Comparison of ENCODE assay signal across 22 cellular contexts in the genomic region with DNA sequence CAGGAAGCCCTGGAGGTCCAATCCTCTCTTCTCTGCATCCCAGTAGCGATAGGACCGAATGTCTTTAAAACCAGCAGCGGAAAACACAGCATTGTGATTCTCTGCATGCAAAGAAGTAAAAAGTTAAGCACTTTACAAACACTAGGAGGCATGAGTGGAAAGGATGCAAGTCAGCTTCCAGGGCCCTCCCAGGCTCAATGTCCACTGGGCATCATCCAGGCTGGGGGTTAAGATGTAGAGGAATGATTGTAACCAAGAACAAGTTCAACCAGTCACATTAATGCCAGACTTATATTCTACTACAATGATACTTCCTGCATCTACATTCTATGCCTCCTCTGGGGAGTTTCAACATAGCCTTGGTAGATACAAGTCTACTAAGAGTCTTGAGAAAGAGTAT. TPM values are rescaled to one million over a fixed set of nuclear protein-coding genes. Genes with fewer than 3 reads are reported as not detected.
A peak's percentile ranks its signal among the peaks of the same experiment; 100 is the strongest.
DNase-seq lines count a peak whose midpoint lies in the region; ATAC-seq and TF ChIP-seq lines count a peak whose summit lies in the region.
"Had no signal": no experiment of that assay in that cellular context is flagged by ENCODE, and none has a peak within 500 bp of the region (broad histone marks: within the 10 kb centered on the region; RNA-seq: fewer than 3 reads in every experiment).

No MANE protein-coding gene starts in this region.

- H3K4me1 Mint-ChIP-seq in activated T-cell treated with anti-CD3 and anti-CD28 coated beads, Interleukin-2, amount 50 U/mL, for 24 hours (ENCODE audit: low read depth), result peaks cover 2% of the 10 kb centered on the region
- no peaks in the 10 kb centered on the region for H3K4me1 Mint-ChIP-seq in activated T-cell treated with anti-CD3 and anti-CD28 coated beads, Interleukin-2, amount 50 U/mL, for 4 hours (ENCODE audit: low read depth)
- H3K4me1 Mint-ChIP-seq in activated T-helper 17 cell treated with anti-CD3 and anti-CD28 coated beads, Interleukin-2, amount 50 U/mL, for 72 hours, result no peaks in the 10 kb centered on the region

- TF ChIP-seq CTCF in epithelial cell of esophagus (IDR thresholded peaks at IDR 0.05; ENCODE audit: insufficient read depth, low read depth, low read length, missing control alignments) (no peak), stomach (IDR thresholded peaks at IDR 0.05) (no peak)

- H3K27ac ChIP-seq in stomach, result no peak overlapping the region
- H3K27ac ChIP-seq: BLaER1, GM23248, SJCRH30 had no signal

- no peak for ATAC-seq in activated T-cell treated with anti-CD3 and anti-CD28 coated beads, Interleukin-2, amount 50 U/mL, for 4 hours
- peak; percentile 70 for ATAC-seq in left lobe of liver
- ATAC-seq in activated T-helper 17 cell treated with anti-CD3 and anti-CD28 coated beads, Interleukin-2, amount 50 U/mL, for 72 hours (replicated peaks), result no peak
- ATAC-seq: SK-N-SH treated with all-trans-retinoic acid at 6 μM for 48 hours had no signal

- no peaks in the 10 kb centered on the region for H3K9me3 ChIP-seq in stomach
- H3K9me3 ChIP-seq: BLaER1, SJCRH30 had no signal

- H3K9me3 Mint-ChIP-seq in activated T-cell treated with anti-CD3 and anti-CD28 coated beads, Interleukin-2, amount 50 U/mL, for 24 hours, result no peaks in the 10 kb centered on the region
- no peaks in the 10 kb centered on the region for H3K9me3 Mint-ChIP-seq in activated T-cell treated with anti-CD3 and anti-CD28 coated beads, Interleukin-2, amount 50 U/mL, for 4 hours
- no peaks in the 10 kb centered on the region for H3K9me3 Mint-ChIP-seq in activated T-helper 17 cell treated with anti-CD3 and anti-CD28 coated beads, Interleukin-2, amount 50 U/mL, for 72 hours
- H3K9me3 Mint-ChIP-seq: CD4-positive, CD25-positive, alpha-beta regulatory T cell had no signal

- peak overlapping the region; percentile 4 for H3K27ac Mint-ChIP-seq in activated T-cell treated with anti-CD3 and anti-CD28 coated beads, Interleukin-2, amount 50 U/mL, for 24 hours
- no peak overlapping the region for H3K27ac Mint-ChIP-seq in activated T-helper 17 cell treated with anti-CD3 and anti-CD28 coated beads, Interleukin-2, amount 50 U/mL, for 72 hours
- H3K27ac Mint-ChIP-seq: IgD-negative memory B cell had no signal

- peaks cover 84% of the 10 kb centered on the region for H3K36me3 Mint-ChIP-seq in activated T-cell treated with anti-CD3 and anti-CD28 coated beads, Interleukin-2, amount 50 U/mL, for 24 hours (ENCODE audit: low read depth)
- H3K36me3 Mint-ChIP-seq in activated T-cell treated with anti-CD3 and anti-CD28 coated beads, Interleukin-2, amount 50 U/mL, for 4 hours (ENCODE audit: insufficient read depth), result peaks cover 42% of the 10 kb centered on the region
- peaks cover 61% of the 10 kb centered on the region for H3K36me3 Mint-ChIP-seq in activated T-helper 17 cell treated with anti-CD3 and anti-CD28 coated beads, Interleukin-2, amount 50 U/mL, for 72 hours (ENCODE audit: low read depth)

- no peaks in the 10 kb centered on the region for H3K4me1 ChIP-seq in stomach
- H3K4me1 ChIP-seq: SJCRH30 had no signal

- intact Hi-C loops in stomach (cut with DNase I; ENCODE audit: low total_unique reads), result no loop called here

- no peaks in the 10 kb centered on the region for H3K27me3 ChIP-seq in stomach
- H3K27me3 ChIP-seq: BLaER1, SJCRH30 had no signal

- TF ChIP-seq EP300 in stomach (IDR thresholded peaks at IDR 0.05), result no peak

- TF ChIP-seq POLR2A in stomach (IDR thresholded peaks at IDR 0.05), result no peak

- no peaks in the 10 kb centered on the region for H3K27me3 Mint-ChIP-seq in activated T-cell treated with anti-CD3 and anti-CD28 coated beads, Interleukin-2, amount 50 U/mL, for 24 hours
- no peaks in the 10 kb centered on the region for H3K27me3 Mint-ChIP-seq in activated T-cell treated with anti-CD3 and anti-CD28 coated beads, Interleukin-2, amount 50 U/mL, for 4 hours (ENCODE audit: low read depth)
- no peaks in the 10 kb centered on the region for H3K27me3 Mint-ChIP-seq in activated T-helper 17 cell treated with anti-CD3 and anti-CD28 coated beads, Interleukin-2, amount 50 U/mL, for 72 hours
- H3K27me3 Mint-ChIP-seq: CD4-positive, CD25-positive, alpha-beta regulatory T cell; IgD-negative memory B cell had no signal

- no peak for DNase-seq in activated T-cell treated with anti-CD3 and anti-CD28 coated beads, Interleukin-2, amount 50 U/mL, for 24 hours
- DNase-seq in activated T-cell treated with anti-CD3 and anti-CD28 coated beads, Interleukin-2, amount 50 U/mL, for 4 hours, result no peak
- DNase-seq in epithelial cell of esophagus (ENCODE audit: low read depth), result peak; percentile 21
- DNase-seq in left lobe of liver (ENCODE audit: low spot score), result no peak
- DNase-seq in stomach, result no peak
- no peak for DNase-seq in DMS153 (lab: John Stamatoyannopoulos, UW)
- DNase-seq: 8988T; CD4-positive, CD25-positive, alpha-beta regulatory T cell; GM23248; H7; MV-4-11; NCI-H1105; NCI-H1436 treated with DMSO at 0.1 percent for 48 hours; NCI-H187 treated with DMSO at 0.1 percent for 48 hours; NCI-H2107; NCI-H524; NCI-H748 treated with DMSO at 0.1 percent for 48 hours; SJCRH30 had no signal

- peaks cover 40 to 80% (median 72%) of the 10 kb centered on the region in 4 donors for H3K36me3 ChIP-seq in stomach

- 96 to 99% (median 98%) methylated on average over 3 of the region's 3 CpGs for WGBS in stomach, 5 donors

- H3K4me3 ChIP-seq in epithelial cell of esophagus (ENCODE audit: low read length), result no peak overlapping the region
- no peak overlapping the region for H3K4me3 ChIP-seq in stomach
- H3K4me3 ChIP-seq: BLaER1, GM23248, SJCRH30 had no signal

- H3K4me3 Mint-ChIP-seq in activated T-cell treated with anti-CD3 and anti-CD28 coated beads, Interleukin-2, amount 50 U/mL, for 24 hours, result no peak overlapping the region
- no peak overlapping the region for H3K4me3 Mint-ChIP-seq in activated T-cell treated with anti-CD3 and anti-CD28 coated beads, Interleukin-2, amount 50 U/mL, for 4 hours
- no peak overlapping the region for H3K4me3 Mint-ChIP-seq in activated T-helper 17 cell treated with anti-CD3 and anti-CD28 coated beads, Interleukin-2, amount 50 U/mL, for 72 hours
- H3K4me3 Mint-ChIP-seq: CD4-positive, CD25-positive, alpha-beta regulatory T cell; IgD-negative memory B cell had no signal

RNA-seq across cellular contexts. Expression of gene GOT1, which starts 24.3 kb away (rescaled TPM):
- total RNA-seq in activated T-cell treated with anti-CD3 and anti-CD28 coated beads, Interleukin-2, amount 50 U/mL, for 4 hours, result 10 to 100 TPM; 32.0 to 36.0 (median 34.3) TPM
- 107 TPM for total RNA-seq in left lobe of liver
- total RNA-seq in stomach, result 100 to 1,000 TPM in 1 of 5 donors, 10 to 100 TPM in 4; 38.1 to 131 (median 55.4) TPM
- polyA plus RNA-seq in stomach, result 10 to 100 TPM; 25.5 to 37.5 (median 33.9) TPM
- 10 to 100 TPM; 20.1 to 33.9 TPM for total RNA-seq in activated T-helper 17 cell treated with anti-CD3 and anti-CD28 coated beads, Interleukin-2, amount 50 U/mL, for 72 hours
